15 cellular contexts compared by ENCODE assay signal in genomic region chr5:68169898-68170297, GRCh38. TPM values are rescaled to one million over a fixed set of nuclear protein-coding genes. Genes with fewer than 3 reads are reported as not detected.
DNase-seq lines count a peak whose midpoint lies in the region; ATAC-seq and TF ChIP-seq lines count a peak whose summit lies in the region.
"Had no signal": no experiment of that assay in that cellular context is flagged by ENCODE, and none has a peak within 500 bp of the region (broad histone marks: within the 10 kb centered on the region; RNA-seq: fewer than 3 reads in every experiment).

No MANE protein-coding gene starts in this region.

- H2BK12ac ChIP-seq in mesenchymal stem cell (ENCODE audit: low read length in 2 of 2): no peak overlapping the region

- H3K27ac ChIP-seq in esophagus muscularis mucosa (replicated peaks in 1 of 4): peak overlapping the region; percentile 82 to 89 (median 87)
- no peak overlapping the region for H3K27ac ChIP-seq in mesenchymal stem cell (ENCODE audit: low read length, poor library complexity, severe bottlenecking)
- H3K27ac ChIP-seq: brain microvascular endothelial cell, pancreas had no signal

- DNase-seq in NCI-H69 (lab: John Stamatoyannopoulos, UW) (peak; percentile 69), esophagus muscularis mucosa (ENCODE audit: extremely low spot score) (no peak), mesenchymal stem cell (peak; percentile 18), left colon (no peak), SK-N-DZ (ENCODE audit: low spot score) (no peak), NCI-H526 treated with DMSO at 0.1 percent for 48 hours (lab: John Stamatoyannopoulos, UW) (no peak)
- DNase-seq: BE2C, brain microvascular endothelial cell, left cardiac atrium, NCI-H2081, pancreas, upper lobe of right lung had no signal

- H2AFZ ChIP-seq in mesenchymal stem cell (ENCODE audit: low read depth, low read length): no peak overlapping the region

- no peak overlapping the region for H3K23ac ChIP-seq in mesenchymal stem cell (ENCODE audit: low read length in 2 of 2)

- H3K4me3 ChIP-seq in esophagus muscularis mucosa: no peak overlapping the region
- H3K4me3 ChIP-seq in mesenchymal stem cell (ENCODE audit: insufficient read depth in 1 of 2, low read depth in 1 of 2, low read length in 2 of 2): no peak overlapping the region
- H3K4me3 ChIP-seq in skeletal muscle satellite cell (ENCODE audit: low read length): no peak overlapping the region
- H3K4me3 ChIP-seq: HAP-1, pancreas, upper lobe of right lung had no signal

- H3K27me3 ChIP-seq in esophagus muscularis mucosa (no peaks in the 10 kb centered on the region), mesenchymal stem cell (ENCODE audit: control insufficient read depth in 1 of 2, insufficient read depth in 1 of 2, low read length in 2 of 2) (no peaks in the 10 kb centered on the region), skeletal muscle satellite cell (ENCODE audit: control insufficient read depth, insufficient read depth, low read length) (no peaks in the 10 kb centered on the region)
- H3K27me3 ChIP-seq: BE2C, brain microvascular endothelial cell, pancreas, upper lobe of right lung had no signal

- H3K14ac ChIP-seq in mesenchymal stem cell (ENCODE audit: low read length in 2 of 2): no peak overlapping the region

- H4K8ac ChIP-seq in mesenchymal stem cell (ENCODE audit: low read length): no peak overlapping the region

- H2AK5ac ChIP-seq in mesenchymal stem cell (ENCODE audit: low read length, severe bottlenecking): no peak overlapping the region

- no peak overlapping the region for H2BK5ac ChIP-seq in mesenchymal stem cell (ENCODE audit: low read depth, low read length, poor library complexity, severe bottlenecking)

- H2BK120ac ChIP-seq in mesenchymal stem cell (ENCODE audit: low read depth, low read length): no peak overlapping the region

- no peak for TF ChIP-seq POLR2A in esophagus muscularis mucosa (IDR thresholded peaks at IDR 0.05; ENCODE audit: low read depth)

- H3K36me3 ChIP-seq in esophagus muscularis mucosa (no peaks in the 10 kb centered on the region), mesenchymal stem cell (ENCODE audit: control insufficient read depth in 1 of 2, insufficient read depth in 2 of 2, low read depth in 1 of 2, low read length in 2 of 2) (no peaks in the 10 kb centered on the region), skeletal muscle satellite cell (ENCODE audit: insufficient read depth, low read length) (no peaks in the 10 kb centered on the region)
- H3K36me3 ChIP-seq: BE2C, brain microvascular endothelial cell, HAP-1, pancreas, upper lobe of right lung had no signal

- no peak overlapping the region for H4K91ac ChIP-seq in mesenchymal stem cell (ENCODE audit: low read length)

- H3K9me3 ChIP-seq in esophagus muscularis mucosa (no peaks in the 10 kb centered on the region), mesenchymal stem cell (ENCODE audit: control insufficient read depth, low read length) (no peaks in the 10 kb centered on the region), skeletal muscle satellite cell (replicated peaks; ENCODE audit: low read length) (no peaks in the 10 kb centered on the region)
- H3K9me3 ChIP-seq: BE2C, HAP-1, pancreas, upper lobe of right lung had no signal

- H2BK15ac ChIP-seq in mesenchymal stem cell (ENCODE audit: low read depth, poor library complexity, severe bottlenecking): no peak overlapping the region

- ATAC-seq in left colon (no peak), GM21717 (IDR thresholded peaks at IDR 0.05; ENCODE audit: unreplicated experiment) (no peak)
- ATAC-seq: pancreas, upper lobe of right lung had no signal

- intact Hi-C loops in esophagus muscularis mucosa (cut with DNase I) (loop anchor here (5.0 to 10.0 kb wide), 3 partner anchors 85 to 923 kb away; no protein-coding TSS in a partner anchor), left colon (cut with DNase I, micrococcal nuclease) (no loop called here)

- H3K4me2 ChIP-seq in mesenchymal stem cell (ENCODE audit: low read length, poor library complexity, severe bottlenecking) (no peak overlapping the region), skeletal muscle satellite cell (ENCODE audit: low read length) (peak overlapping the region; percentile 16)

- no peak for TF ChIP-seq EP300 in esophagus muscularis mucosa (IDR thresholded peaks at IDR 0.05)

- H3K9ac ChIP-seq in mesenchymal stem cell (ENCODE audit: low read length) (peak overlapping the region; percentile 6), skeletal muscle satellite cell (ENCODE audit: low read depth, low read length) (no peak overlapping the region)

- no peak for TF ChIP-seq CTCF in esophagus muscularis mucosa (IDR thresholded peaks at IDR 0.05)

- WGBS in esophagus muscularis mucosa: 64% methylated on average over 1 of the region's 1 CpG
- WGBS in mesenchymal stem cell: 21% methylated on average over 1 of the region's 1 CpG

- no peak overlapping the region for H3K18ac ChIP-seq in mesenchymal stem cell (ENCODE audit: low read depth in 1 of 2, low read length in 2 of 2)

- H3K79me1 ChIP-seq in mesenchymal stem cell (replicated peaks; ENCODE audit: low read length, poor library complexity, severe bottlenecking): no peaks in the 10 kb centered on the region

- H3K4ac ChIP-seq in mesenchymal stem cell (ENCODE audit: low read depth in 1 of 2, low read length in 2 of 2): no peak overlapping the region

- peaks cover 26 to 43% (median 38%) of the 10 kb centered on the region in 4 donors for H3K4me1 ChIP-seq in esophagus muscularis mucosa
- H3K4me1 ChIP-seq in mesenchymal stem cell (ENCODE audit: control insufficient read depth, insufficient read depth, low read depth, low read length): peaks cover 2% of the 10 kb centered on the region
- peaks cover 15% of the 10 kb centered on the region for H3K4me1 ChIP-seq in skeletal muscle satellite cell (ENCODE audit: control insufficient read depth, insufficient read depth, low read length)
- H3K4me1 ChIP-seq: BE2C, HAP-1, pancreas, upper lobe of right lung had no signal

RNA-seq across cellular contexts. Expression of gene PIK3R1, which starts 45.7 kb away (rescaled TPM):
- total RNA-seq in esophagus muscularis mucosa (100 to 1,000 TPM; 244 to 563 (median 329) TPM), left colon (10 to 100 TPM; 67.6 to 71.4 TPM)
- 33.8 TPM for polyA plus RNA-seq in mesenchymal stem cell (2013, experiment 1 of 2)
- polyA plus RNA-seq in mesenchymal stem cell (2013, experiment 2 of 2): 33.1 TPM
- total RNA-seq in skeletal muscle satellite cell (2012; rRNA removed): 27.3 and 40.8 TPM in 2 replicates
- 7.3 and 7.4 TPM in 2 replicates for polyA plus RNA-seq in SK-N-DZ (2014; cell fraction: cytosol; rRNA removed)
- 7.7 and 16.9 TPM in 2 replicates for polyA plus RNA-seq in SK-N-DZ (2014; cell fraction: nucleus; rRNA removed)

Comparison
In these comparisons a context has a peak if more than half of its experiments do, and no peak if none do; other contexts are left out.
1. DNase-seq: peak in NCI-H69 (single experiment) and mesenchymal stem cell (single experiment); none in esophagus muscularis mucosa (single experiment), left colon (0 of 2), SK-N-DZ (single experiment) and NCI-H526 treated with DMSO at 0.1 percent for 48 hours (single experiment).